23 cellular contexts compared by ENCODE assay signal in the genomic region with DNA sequence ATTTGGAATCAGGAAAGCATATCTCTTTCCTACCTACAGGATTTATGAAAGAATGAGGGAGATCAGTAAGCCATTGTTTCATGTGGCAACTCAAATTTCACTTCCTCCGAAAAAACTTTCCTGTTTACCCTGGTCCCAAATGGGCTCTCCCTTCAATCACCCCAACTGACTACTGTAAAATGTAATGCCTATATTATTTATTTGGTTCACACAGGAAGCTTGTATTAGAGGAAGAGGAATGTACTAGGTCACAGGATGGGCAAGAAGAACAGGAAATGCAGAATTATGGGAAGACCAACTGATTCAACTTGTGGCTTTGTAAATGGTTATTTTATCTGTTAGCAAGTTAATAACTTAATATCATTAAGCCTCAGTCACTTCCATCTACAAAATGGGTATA. TPM values are rescaled to one million over a fixed set of nuclear protein-coding genes. Genes with fewer than 3 reads are reported as not detected.
DNase-seq lines count a peak whose midpoint lies in the region; ATAC-seq and TF ChIP-seq lines count a peak whose summit lies in the region.
"Had no signal": no experiment of that assay in that cellular context is flagged by ENCODE, and none has a peak within 500 bp of the region (broad histone marks: within the 10 kb centered on the region; RNA-seq: fewer than 3 reads in every experiment).

No MANE protein-coding gene starts in this region.

- no peaks in the 10 kb centered on the region for H4K20me1 ChIP-seq in GM23248 (ENCODE audit: insufficient read depth)

- H3K4me1 ChIP-seq in RWPE2 (ENCODE audit: insufficient read depth, poor library complexity, severe bottlenecking) (peaks cover 30% of the 10 kb centered on the region), left lung (no peaks in the 10 kb centered on the region), GM23248 (ENCODE audit: insufficient read depth) (no peaks in the 10 kb centered on the region)
- H3K4me1 ChIP-seq: BE2C, Peyer's patch had no signal

- in situ Hi-C loops in GM23248 (cut with MboI): no loop called here

- no peak for TF ChIP-seq CTCF in RWPE2 (IDR thresholded peaks at IDR 0.05; ENCODE audit: poor library complexity, severe bottlenecking)
- TF ChIP-seq CTCF in left lung (IDR thresholded peaks at IDR 0.05): no peak

- no peaks in the 10 kb centered on the region for H3K9me2 ChIP-seq in GM23248 (ENCODE audit: insufficient read depth)
- H3K9me2 ChIP-seq: SK-N-SH had no signal

- no peak overlapping the region for H3K4me3 ChIP-seq in RWPE2 (ENCODE audit: severe bottlenecking)
- H3K4me3 ChIP-seq in left lung: no peak overlapping the region
- no peak overlapping the region for H3K4me3 ChIP-seq in GM23248
- H3K4me3 ChIP-seq: Peyer's patch had no signal

- H3K9me3 ChIP-seq in RWPE2 (ENCODE audit: severe bottlenecking): no peaks in the 10 kb centered on the region
- no peaks in the 10 kb centered on the region for H3K9me3 ChIP-seq in left lung
- no peaks in the 10 kb centered on the region for H3K9me3 ChIP-seq in GM23248 (ENCODE audit: low read depth)
- H3K9me3 ChIP-seq: BE2C, Peyer's patch, SK-N-SH had no signal

- H3K79me2 ChIP-seq in GM23248 (ENCODE audit: insufficient read depth): no peaks in the 10 kb centered on the region

- intact Hi-C loops in left lung (cut with DNase I): no loop called here

- no peaks in the 10 kb centered on the region for H3F3A ChIP-seq in GM23248 (ENCODE audit: insufficient read depth)

- 80 to 92% methylated on average over 1 of the region's 1 CpG for WGBS in GM23248 (ENCODE audit: low coverage in 1 of 2, low lambda C conversion rate in 2 of 2, missing lambda C conversion rate in 2 of 2), 2 experiments

- no peak overlapping the region for H2AFZ ChIP-seq in GM23248

- H3K9ac ChIP-seq in GM23248: no peak overlapping the region
- H3K9ac ChIP-seq: SK-N-SH had no signal

- H3K27ac ChIP-seq in RWPE2 (ENCODE audit: poor library complexity, severe bottlenecking): peak overlapping the region; percentile 76
- H3K27ac ChIP-seq in left lung: no peak overlapping the region
- H3K27ac ChIP-seq in GM23248: no peak overlapping the region
- H3K27ac ChIP-seq: 22Rv1, Peyer's patch had no signal

- ATAC-seq in RWPE2 (ENCODE audit: low read depth) (no peak), left lung (no peak)

- DNase-seq in EH (ENCODE audit: low read depth) (peak; percentile 19), RWPE2 (ENCODE audit: low spot score) (no peak), dermis blood vessel endothelial cell (peak; percentile 16), lung microvascular endothelial cell (ENCODE audit: low read depth in 2 of 2) (peak; percentile 31 to 49), SK-N-DZ (ENCODE audit: low spot score) (no peak), left lung (no peak), GM23248 (no peak), HK-2 (ENCODE audit: unreplicated experiment) (no peak)
- DNase-seq: BE2C; CD8-positive, alpha-beta memory T cell; DMS 273 treated with DMSO at 0.1 percent for 48 hours; DMS79; H7; KG1; MM.1S; NCI-H510A; NCI-H69; Peyer's patch; SIG-M5; SK-N-SH had no signal

- no peak overlapping the region for H3K4me2 ChIP-seq in GM23248 (ENCODE audit: unreplicated experiment)
- H3K4me2 ChIP-seq: SK-N-SH had no signal

- no peaks in the 10 kb centered on the region for H3K27me3 ChIP-seq in RWPE2 (ENCODE audit: insufficient read depth, poor library complexity, severe bottlenecking)
- no peaks in the 10 kb centered on the region for H3K27me3 ChIP-seq in left lung
- H3K27me3 ChIP-seq in GM23248 (replicated peaks; ENCODE audit: insufficient read depth): no peaks in the 10 kb centered on the region
- H3K27me3 ChIP-seq: BE2C, Peyer's patch had no signal

- H3K36me3 ChIP-seq in RWPE2 (ENCODE audit: low read depth) (no peaks in the 10 kb centered on the region), left lung (no peaks in the 10 kb centered on the region), GM23248 (ENCODE audit: low read depth) (no peaks in the 10 kb centered on the region)
- H3K36me3 ChIP-seq: BE2C, Peyer's patch had no signal

RNA-seq across cellular contexts. Expression of gene COL4A6, which starts 23.1 kb away (rescaled TPM):
- total RNA-seq in dermis blood vessel endothelial cell (0.68 and 1.3 TPM in 2 replicates), lung microvascular endothelial cell (0.20 and 2.4 TPM in 2 replicates), left lung (1 to 10 TPM; 1.2 to 1.4 TPM)
- not detected in 2 replicates for polyA plus RNA-seq in SK-N-DZ (2014; cell fraction: cytosol; rRNA removed)
- not detected in 2 replicates for polyA plus RNA-seq in SK-N-DZ (2014; cell fraction: nucleus; rRNA removed)
- under 0.01 TPM in 1 of 2 replicates, not detected in the other for total RNA-seq in GM23248 (2014; rRNA removed; shearing (Covaris generic))
- 0.06 and 0.11 TPM in 2 replicates for polyA plus RNA-seq in GM23248 (2016; fragmentation: Nextera tagmentation; extraction: Ambion mirVana)
- total RNA-seq: CD8-positive, alpha-beta memory T cell; OCI-LY7 had no signal
- polyA plus RNA-seq: CD14-positive monocyte; CD8-positive, alpha-beta memory T cell; SK-N-SH had no signal

RNA-seq across cellular contexts. Expression of gene COL4A5, which starts 24.5 kb away (rescaled TPM):
- total RNA-seq in dermis blood vessel endothelial cell: 48.0 and 54.9 TPM in 2 replicates
- 18.7 and 32.5 TPM in 2 replicates for total RNA-seq in lung microvascular endothelial cell
- not detected in 2 replicates for polyA plus RNA-seq in SK-N-DZ (2014; cell fraction: cytosol; rRNA removed)
- not detected in 2 replicates for polyA plus RNA-seq in SK-N-DZ (2014; cell fraction: nucleus; rRNA removed)
- 10 to 100 TPM; 15.5 to 39.2 TPM for total RNA-seq in left lung
- total RNA-seq in GM23248 (2014; rRNA removed; shearing (Covaris generic)): 13.2 and 14.4 TPM in 2 replicates
- polyA plus RNA-seq in GM23248 (2016; fragmentation: Nextera tagmentation; extraction: Ambion mirVana): 5.3 and 5.8 TPM in 2 replicates
- total RNA-seq: CD8-positive, alpha-beta memory T cell; OCI-LY7 had no signal
- polyA plus RNA-seq: CD14-positive monocyte; CD8-positive, alpha-beta memory T cell had no signal

Comparison
In these comparisons a context has a peak if more than half of its experiments do, and no peak if none do; other contexts are left out.
1. DNase-seq: peak in EH (single experiment), dermis blood vessel endothelial cell (single experiment) and lung microvascular endothelial cell (2 of 2); none in RWPE2 (single experiment), SK-N-DZ (single experiment), left lung (0 of 2), GM23248 (single experiment) and HK-2 (single experiment).